8 cellular contexts compared by ENCODE assay signal in genomic region chr9:98795970-98796363, GRCh38. TPM values are rescaled to one million over a fixed set of nuclear protein-coding genes. Genes with fewer than 3 reads are reported as not detected.
A peak's percentile ranks its signal among the peaks of the same experiment; 100 is the strongest.
DNase-seq lines count a peak whose midpoint lies in the region; ATAC-seq and TF ChIP-seq lines count a peak whose summit lies in the region.

No MANE protein-coding gene starts in this region.

- peaks cover under 1% of the 10 kb centered on the region for H3K4me1 ChIP-seq in foreskin keratinocyte
- peaks cover 3% of the 10 kb centered on the region for H3K4me1 ChIP-seq in ovary (ENCODE audit: insufficient read depth)

- H3K27me3 Mint-ChIP-seq in activated CD8-positive, alpha-beta T cell treated with anti-CD3 and anti-CD28 coated beads, Interleukin-2, amount 10 ng/mL, durations not matched to agents 7 days and 5 days (ENCODE audit: low read depth): peaks cover 8% of the 10 kb centered on the region

- intact Hi-C loops in ovary (cut with DNase I): no loop called here

- H3K36me3 Mint-ChIP-seq in activated CD8-positive, alpha-beta T cell treated with anti-CD3 and anti-CD28 coated beads, Interleukin-2, amount 10 ng/mL, durations not matched to agents 7 days and 5 days (ENCODE audit: low read depth): peaks cover 4% of the 10 kb centered on the region

- H3K4me1 Mint-ChIP-seq in activated CD8-positive, alpha-beta T cell treated with anti-CD3 and anti-CD28 coated beads, Interleukin-2, amount 10 ng/mL, durations not matched to agents 7 days and 5 days (ENCODE audit: low read depth): peaks cover 20% of the 10 kb centered on the region

- DNase-seq in AG08396 (ENCODE audit: low spot score) (peak; percentile 62), foreskin keratinocyte (no peak), ovary (peak in 3 of 5 donors; percentile 28 to 59 (median 54)), NOMO-1 treated with dmso at 0.1 percent for 144 hours (lab: John Stamatoyannopoulos, UW; ENCODE audit: unreplicated experiment) (no peak), NCI-H2171 (lab: John Stamatoyannopoulos, UW) (no peak)
- DNase-seq in activated CD8-positive, alpha-beta T cell treated with anti-CD3 and anti-CD28 coated beads, Interleukin-2, amount 10 ng/mL, durations not matched to agents 7 days and 5 days: peak; percentile 33

- no peak overlapping the region for H3K27ac Mint-ChIP-seq in activated CD8-positive, alpha-beta T cell treated with anti-CD3 and anti-CD28 coated beads, Interleukin-2, amount 10 ng/mL, durations not matched to agents 7 days and 5 days

- H3K4me3 ChIP-seq in ovary: peak overlapping the region; percentile 51

- TF ChIP-seq POLR2A in ovary (IDR thresholded peaks at IDR 0.05): no peak

- TF ChIP-seq EP300 in ovary (IDR thresholded peaks at IDR 0.05): no peak

- WGBS in ovary, 3 donors: 1% methylated on average over 35 to 48 of the region's 48 CpGs

- H3K4me3 Mint-ChIP-seq in activated CD8-positive, alpha-beta T cell treated with anti-CD3 and anti-CD28 coated beads, Interleukin-2, amount 10 ng/mL, durations not matched to agents 7 days and 5 days: peak overlapping the region; percentile 60

- ATAC-seq in GM19023 (IDR thresholded peaks at IDR 0.05; ENCODE audit: unreplicated experiment) (peak; percentile 36), HG03196 (IDR thresholded peaks at IDR 0.05; ENCODE audit: unreplicated experiment) (peak; percentile 36), foreskin keratinocyte (peak; percentile 44)
- peak; percentile 37 for ATAC-seq in activated CD8-positive, alpha-beta T cell treated with anti-CD3 and anti-CD28 coated beads, Interleukin-2, amount 10 ng/mL, durations not matched to agents 7 days and 5 days

- peaks cover 14% of the 10 kb centered on the region for H3K9me3 Mint-ChIP-seq in activated CD8-positive, alpha-beta T cell treated with anti-CD3 and anti-CD28 coated beads, Interleukin-2, amount 10 ng/mL, durations not matched to agents 7 days and 5 days (ENCODE audit: insufficient read depth)

- H3K36me3 ChIP-seq in ovary: no peaks in the 10 kb centered on the region

- H3K9me3 ChIP-seq in ovary: no peaks in the 10 kb centered on the region

- H3K27me3 ChIP-seq in foreskin keratinocyte: no peaks in the 10 kb centered on the region
- no peaks in the 10 kb centered on the region for H3K27me3 ChIP-seq in ovary

- H3K27ac ChIP-seq in foreskin keratinocyte (no peak overlapping the region), ovary (no peak overlapping the region)

- TF ChIP-seq CTCF in foreskin keratinocyte (conservative IDR thresholded peaks at IDR 0.05) (no peak), ovary (IDR thresholded peaks at IDR 0.05) (no peak)

- CTCF ChIA-PET in activated CD8-positive, alpha-beta T cell treated with anti-CD3 and anti-CD28 coated beads, Interleukin-2, amount 10 ng/mL, durations not matched to agents 7 days and 5 days (lab: Charles Lee): interaction anchor here (0.5 to 3.1 kb wide), 2 partner anchors 20 to 386 kb away, joined by 4 to 19 read pairs; no protein-coding TSS in a partner anchor

- POLR2A ChIA-PET in activated CD8-positive, alpha-beta T cell treated with anti-CD3 and anti-CD28 coated beads, Interleukin-2, amount 10 ng/mL, durations not matched to agents 7 days and 5 days (lab: Charles Lee): interaction anchor here (1.7 kb wide), 1 partner anchor 12 kb away, joined by 8 read pairs; no protein-coding TSS in a partner anchor

RNA-seq across cellular contexts. Expression of gene ANKS6, which starts 0.4 kb away (rescaled TPM):
- 1 to 10 TPM; 3.8 to 5.8 TPM for total RNA-seq in activated CD8-positive, alpha-beta T cell treated with anti-CD3 and anti-CD28 coated beads, Interleukin-2, amount 10 ng/mL, durations not matched to agents 7 days and 5 days
- 17.0 and 17.5 TPM in 2 replicates for total RNA-seq in foreskin keratinocyte
- 15.3 and 17.7 TPM in 2 replicates for polyA plus RNA-seq in foreskin keratinocyte
- total RNA-seq in ovary: 10 to 100 TPM; 11.8 to 29.3 (median 18.6) TPM
- polyA plus RNA-seq in ovary: 10 to 100 TPM in 1 of 2 donors, 1 to 10 TPM in 1; 7.4 to 12.9 TPM

RNA-seq across cellular contexts. Expression of gene GALNT12, which starts 11.5 kb away (rescaled TPM):
- total RNA-seq in activated CD8-positive, alpha-beta T cell treated with anti-CD3 and anti-CD28 coated beads, Interleukin-2, amount 10 ng/mL, durations not matched to agents 7 days and 5 days: 1 to 10 TPM; 7.9 to 8.8 TPM
- total RNA-seq in foreskin keratinocyte (0.34 and 0.81 TPM in 2 replicates), ovary (1 to 10 TPM in 5 of 7 donors, under 1 TPM in 2; 0.23 to 7.0 (median 1.4) TPM)
- polyA plus RNA-seq in foreskin keratinocyte (0.19 and 0.48 TPM in 2 replicates), ovary (1 to 10 TPM in 1 of 2 donors, under 1 TPM in 1; 0.51 to 3.5 TPM)

Comparison
In these comparisons a context has a peak if more than half of its experiments do, and no peak if none do; other contexts are left out.
1. DNase-seq: peak in AG08396 (single experiment), activated CD8-positive, alpha-beta T cell treated with anti-CD3 and anti-CD28 coated beads, Interleukin-2, amount 10 ng/mL, durations not matched to agents 7 days and 5 days (single experiment) and ovary (3 of 5); none in foreskin keratinocyte (0 of 2), NOMO-1 treated with dmso at 0.1 percent for 144 hours (single experiment) and NCI-H2171 (single experiment).
2. Peak in every context shown above with its lines, with median percentiles within 50 percentile points of each other: ATAC-seq.